In genomic region chr14:52926994-52927393, GRCh38 we compare ENCODE assay signal across 1 cellular context.
TF ChIP-seq lines count a peak whose summit lies in the region.

No MANE protein-coding gene starts in this region.

TF ChIP-seq in GM23338, 12 proteins besides CTCF, POLR2A, EP300 and RAD21 (continued from another document):
- no peak for TF ChIP-seq ZNF462 (CRISPR knock-in tag; IDR thresholded peaks at IDR 0.05)
- no peak for TF ChIP-seq EZH2 (IDR thresholded peaks at IDR 0.05; ENCODE audit: low read depth, unreplicated experiment)
- no peak for TF ChIP-seq POLR2AphosphoS5 (IDR thresholded peaks at IDR 0.05; ENCODE audit: low read depth)
- no peak for TF ChIP-seq JUNB (IDR thresholded peaks at IDR 0.05; ENCODE audit: unreplicated experiment)
- no peak for TF ChIP-seq REST (IDR thresholded peaks at IDR 0.05; ENCODE audit: unreplicated experiment)
- no peak for TF ChIP-seq EZH2phosphoT487 (IDR thresholded peaks at IDR 0.05; ENCODE audit: unreplicated experiment)
- TF ChIP-seq STAT1 (IDR thresholded peaks at IDR 0.05; ENCODE audit: unreplicated experiment) = no peak
- no peak for TF ChIP-seq ZNF114 (CRISPR knock-in tag; IDR thresholded peaks at IDR 0.05)
